ENCODE assay signal across 20 cellular contexts in the genomic region with DNA sequence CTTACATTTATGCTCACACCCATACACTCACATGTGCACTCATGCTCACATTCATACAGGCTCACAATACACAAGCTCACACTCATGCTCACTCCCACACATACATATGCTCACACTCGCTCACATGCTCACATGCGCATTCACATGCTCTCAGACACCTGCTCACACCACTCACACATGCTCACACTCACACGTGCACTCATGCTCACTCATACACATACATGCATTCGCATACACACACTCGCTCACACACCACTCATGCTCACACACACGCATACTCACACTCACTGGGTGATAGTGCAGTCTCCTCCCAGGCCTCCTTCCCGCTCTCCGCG. TPM values are rescaled to one million over a fixed set of nuclear protein-coding genes. Genes with fewer than 3 reads are reported as not detected.
"Had no signal": no experiment of that assay in that cellular context is flagged by ENCODE, and none has a peak within 500 bp of the region (broad histone marks: within the 10 kb centered on the region; RNA-seq: fewer than 3 reads in every experiment).

No MANE protein-coding gene starts in this region.

- DNase-seq: activated B cell treated with CpG ODN at 0.5 μM for 24 hours, MV-4-11, NCI-H1417 treated with DMSO at 0.1 percent for 48 hours, NCI-H1694, NCI-H2029, NCI-H2171 treated with DMSO at 0.1 percent for 48 hours, NCI-H345, NCI-H510A, SIG-M5 had no signal

- H3K27ac Mint-ChIP-seq: activated B cell treated with CpG ODN at 0.5 μM for 24 hours; activated CD4-positive, alpha-beta memory T cell treated with anti-CD3 and anti-CD28 coated beads for 36 hours; activated CD4-positive, alpha-beta T cell treated with anti-CD3 and anti-CD28 coated beads, Interleukin-2, amount 10 ng/mL, durations not matched to agents 7 days and 5 days; activated naive CD4-positive, alpha-beta T cell treated with anti-CD3 and anti-CD28 coated beads for 36 hours; activated naive CD8-positive, alpha-beta T cell; activated T-helper 17 cell treated with anti-CD3 and anti-CD28 coated beads, Interleukin-2, amount 50 U/mL, for 72 hours; brain; T-helper 17 cell had no signal

- H3K36me3 ChIP-seq: cardiac muscle cell had no signal

- H3K27me3 ChIP-seq: cardiac muscle cell had no signal

- H3K27me3 Mint-ChIP-seq: activated CD4-positive, alpha-beta memory T cell treated with anti-CD3 and anti-CD28 coated beads for 36 hours; activated naive CD8-positive, alpha-beta T cell; activated T-helper 17 cell treated with anti-CD3 and anti-CD28 coated beads, Interleukin-2, amount 50 U/mL, for 72 hours; T-helper 17 cell had no signal

- H3K9me3 Mint-ChIP-seq: activated B cell treated with CpG ODN at 0.5 μM for 24 hours; activated CD4-positive, alpha-beta memory T cell treated with anti-CD3 and anti-CD28 coated beads for 36 hours; activated CD4-positive, alpha-beta T cell treated with anti-CD3 and anti-CD28 coated beads, Interleukin-2, amount 10 ng/mL, durations not matched to agents 7 days and 5 days; activated naive CD4-positive, alpha-beta T cell treated with anti-CD3 and anti-CD28 coated beads for 36 hours; activated T-helper 17 cell treated with anti-CD3 and anti-CD28 coated beads, Interleukin-2, amount 50 U/mL, for 72 hours had no signal

- H3K4me1 Mint-ChIP-seq: activated B cell treated with CpG ODN at 0.5 μM for 24 hours; activated CD4-positive, alpha-beta T cell treated with anti-CD3 and anti-CD28 coated beads, Interleukin-2, amount 10 ng/mL, durations not matched to agents 7 days and 5 days; activated T-helper 17 cell treated with anti-CD3 and anti-CD28 coated beads, Interleukin-2, amount 50 U/mL, for 72 hours; brain; T-helper 17 cell had no signal

- H3K36me3 Mint-ChIP-seq: activated CD4-positive, alpha-beta memory T cell treated with anti-CD3 and anti-CD28 coated beads for 36 hours; activated naive CD8-positive, alpha-beta T cell had no signal

- H3K4me3 ChIP-seq: cardiac muscle cell had no signal

- H3K27ac ChIP-seq: cardiac muscle cell had no signal

- H3K4me3 Mint-ChIP-seq: activated B cell treated with CpG ODN at 0.5 μM for 24 hours; activated CD4-positive, alpha-beta memory T cell treated with anti-CD3 and anti-CD28 coated beads for 36 hours; activated CD4-positive, alpha-beta T cell treated with anti-CD3 and anti-CD28 coated beads, Interleukin-2, amount 10 ng/mL, durations not matched to agents 7 days and 5 days; activated naive CD4-positive, alpha-beta T cell treated with anti-CD3 and anti-CD28 coated beads for 36 hours; activated naive CD8-positive, alpha-beta T cell; activated T-helper 17 cell treated with anti-CD3 and anti-CD28 coated beads, Interleukin-2, amount 50 U/mL, for 72 hours; brain; T-helper 17 cell had no signal

RNA-seq across cellular contexts. Expression of a gene that starts 28.4 kb away (rescaled TPM):
- total RNA-seq: activated B cell treated with CpG ODN at 0.5 μM for 24 hours, astrocyte, cardiac muscle cell, OCI-LY7, RPMI7951 had no signal
- polyA plus RNA-seq: cardiac muscle cell had no signal
